ENCODE assay signal across 8 cellular contexts in genomic region chr5:148826082-148826971, GRCh38. TPM values are rescaled to one million over a fixed set of nuclear protein-coding genes. Genes with fewer than 3 reads are reported as not detected.
DNase-seq lines count a peak whose midpoint lies in the region; ATAC-seq, FAIRE-seq and TF ChIP-seq lines count a peak whose summit lies in the region.

TSS of gene ADRB2 (plus strand) at chr5:148826611. CDS start at chr5:148826832, 221 bp downstream.

- DNase-seq in NCI-H1436 treated with DMSO at 0.1 percent for 48 hours (lab: John Stamatoyannopoulos, UW): peak; percentile 67
- peak; percentile 93 for DNase-seq in WTC11 (ENCODE audit: low spot score)
- DNase-seq in bronchial epithelial cell (ENCODE audit: low read depth): peak; percentile 94
- DNase-seq in immature natural killer cell: peak; percentile 92 to 93 (median 92)
- DNase-seq in smooth muscle cell (lab: John Stamatoyannopoulos, UW; ENCODE audit: unreplicated experiment): peak; percentile 67
- DNase-seq in RCC 7860 (ENCODE audit: low spot score): no peak

- WGBS in smooth muscle cell (ENCODE audit: low lambda C conversion rate): 3% methylated on average over 66 of the region's 66 CpGs

- H3K27me3 ChIP-seq in bronchial epithelial cell (ENCODE audit: control insufficient read depth, insufficient read depth, low read length) (no peaks in the 10 kb centered on the region), smooth muscle cell (ENCODE audit: low read depth) (peaks cover 21% of the 10 kb centered on the region)

- H3K36me3 ChIP-seq in bronchial epithelial cell (ENCODE audit: control insufficient read depth, insufficient read depth, low read length) (peaks cover 4% of the 10 kb centered on the region), smooth muscle cell (ENCODE audit: low read depth) (no peaks in the 10 kb centered on the region)

- H3K4me3 Mint-ChIP-seq in WTC11: peak within 1 kb of the TSS; percentile 84
- H3K4me3 Mint-ChIP-seq in immature natural killer cell: peak within 1 kb of the TSS; percentile 96 to 99 (median 98)

- H3K4me2 ChIP-seq in smooth muscle cell: peak within 1 kb of the TSS; percentile 82

- H4K20me1 ChIP-seq in smooth muscle cell (ENCODE audit: low read depth): no peaks in the 10 kb centered on the region

- no peak for FAIRE-seq in bronchial epithelial cell (lab: Jason Lieb, UNC)
- FAIRE-seq in RCC 7860 (lab: Jason Lieb, UNC): no peak

- H3K27me3 Mint-ChIP-seq in WTC11 (ENCODE audit: low read depth) (peaks cover 46% of the 10 kb centered on the region), immature natural killer cell (ENCODE audit: low read depth in 3 of 3) (peaks cover 6 to 19% (median 8%) of the 10 kb centered on the region in 3 donors)

- POLR2A ChIA-PET in WTC11 (lab: Charles Lee): no interaction called here

- H3K4me1 Mint-ChIP-seq in WTC11: peaks cover 58% of the 10 kb centered on the region
- H3K4me1 Mint-ChIP-seq in immature natural killer cell: peaks cover 37 to 53% of the 10 kb centered on the region in 2 donors

- peak within 1 kb of the TSS; percentile 56 for H2AFZ ChIP-seq in smooth muscle cell (ENCODE audit: low read depth)

- no peaks in the 10 kb centered on the region for H3K4me1 ChIP-seq in smooth muscle cell (ENCODE audit: low read depth)

- H3K9ac ChIP-seq in smooth muscle cell (ENCODE audit: low read depth): peak within 1 kb of the TSS; percentile 40

- H3K4me3 ChIP-seq in bronchial epithelial cell (ENCODE audit: low read depth, low read length): peak within 1 kb of the TSS; percentile 86
- peak within 1 kb of the TSS; percentile 58 for H3K4me3 ChIP-seq in smooth muscle cell

- H3K27ac Mint-ChIP-seq in WTC11: peak within 1 kb of the TSS; percentile 9
- H3K27ac Mint-ChIP-seq in immature natural killer cell: peak within 1 kb of the TSS; percentile 90 to 98 (median 96)

- H3K79me2 ChIP-seq in smooth muscle cell (ENCODE audit: low read depth): no peaks in the 10 kb centered on the region

- H3K27ac ChIP-seq in smooth muscle cell (ENCODE audit: low read depth): no peak within 1 kb of the TSS

- H3F3A ChIP-seq in smooth muscle cell (ENCODE audit: low read depth): no peaks in the 10 kb centered on the region

- TF ChIP-seq CTCF in WTC11 (IDR thresholded peaks at IDR 0.05): no peak
- peak; percentile 6 for TF ChIP-seq CTCF in bronchial epithelial cell (IDR thresholded peaks at IDR 0.05; ENCODE audit: insufficient read depth, low read length, severe bottlenecking)
- no peak for TF ChIP-seq CTCF in smooth muscle cell (IDR thresholded peaks at IDR 0.05; ENCODE audit: borderline replicate concordance, insufficient read depth, poor library complexity, severe bottlenecking)

- no peaks in the 10 kb centered on the region for H3K9me3 Mint-ChIP-seq in WTC11
- H3K9me3 Mint-ChIP-seq in immature natural killer cell: no peaks in the 10 kb centered on the region

- no peaks in the 10 kb centered on the region for H3K9me3 ChIP-seq in smooth muscle cell (replicated peaks; ENCODE audit: low read depth)

- CTCF ChIA-PET in WTC11 (lab: Charles Lee): interaction anchor here (1.0 to 1.9 kb wide), 7 partner anchors 85 to 288 kb away, joined by 4 to 12 read pairs (median 8); no protein-coding TSS in a partner anchor

- H3K36me3 Mint-ChIP-seq in WTC11 (no peaks in the 10 kb centered on the region), immature natural killer cell (peaks cover 27 to 39% (median 29%) of the 10 kb centered on the region in 3 donors)

- ATAC-seq in HG02798 (IDR thresholded peaks at IDR 0.05; ENCODE audit: poor library complexity, unreplicated experiment) (peak; percentile 99), WTC11 (peak; percentile 98)

- TF ChIP-seq POLR2A in GM15510 (IDR thresholded peaks at IDR 0.05; ENCODE audit: borderline replicate concordance, extremely low read depth, insufficient read length): peak; percentile 76

TF ChIP-seq in WTC11, 78 proteins besides CTCF, POLR2A, EP300 and RAD21 (continues in another document):
- TF ChIP-seq ETV6 (CRISPR knock-in tag; IDR thresholded peaks at IDR 0.05) (peak; percentile 66; the same call in 1 of the 2 replicates), JUN (CRISPR knock-in tag; IDR thresholded peaks at IDR 0.05) (peak; percentile 70; the same call in 1 of the 2 replicates), TEAD1 (CRISPR knock-in tag; IDR thresholded peaks at IDR 0.05) (0 out of 2 replicates have a peak, but pooled peaks have one; percentile 54), ZNF232 (CRISPR knock-in tag; IDR thresholded peaks at IDR 0.05) (peak; percentile 79; the same call in 1 of the 2 replicates), ZNF423 (CRISPR knock-in tag; IDR thresholded peaks at IDR 0.05) (no peak), SP1 (CRISPR knock-in tag; conservative IDR thresholded peaks at IDR 0.05) (peak; percentile 81), CREM (CRISPR knock-in tag; IDR thresholded peaks at IDR 0.05) (peak; percentile 20; the same call in 1 of the 2 replicates), E2F5 (CRISPR knock-in tag; IDR thresholded peaks at IDR 0.05) (peak; percentile 64; the same call in 1 of the 2 replicates), JAZF1 (CRISPR knock-in tag; IDR thresholded peaks at IDR 0.05) (no peak), CREB1 (CRISPR knock-in tag; IDR thresholded peaks at IDR 0.05) (peak; percentile 40; the same call in 1 of the 2 replicates), FOXP1 (CRISPR knock-in tag; IDR thresholded peaks at IDR 0.05; ENCODE audit: borderline replicate concordance) (0 out of 2 replicates have a peak, but pooled peaks have one; percentile 12), NFE2L1 (CRISPR knock-in tag; IDR thresholded peaks at IDR 0.05) (peak; percentile 19; the same call in 1 of the 2 replicates), FOXK1 (CRISPR knock-in tag; IDR thresholded peaks at IDR 0.05) (peak; percentile 76; the same call in 1 of the 2 replicates)
- TF ChIP-seq, protein P1, sequence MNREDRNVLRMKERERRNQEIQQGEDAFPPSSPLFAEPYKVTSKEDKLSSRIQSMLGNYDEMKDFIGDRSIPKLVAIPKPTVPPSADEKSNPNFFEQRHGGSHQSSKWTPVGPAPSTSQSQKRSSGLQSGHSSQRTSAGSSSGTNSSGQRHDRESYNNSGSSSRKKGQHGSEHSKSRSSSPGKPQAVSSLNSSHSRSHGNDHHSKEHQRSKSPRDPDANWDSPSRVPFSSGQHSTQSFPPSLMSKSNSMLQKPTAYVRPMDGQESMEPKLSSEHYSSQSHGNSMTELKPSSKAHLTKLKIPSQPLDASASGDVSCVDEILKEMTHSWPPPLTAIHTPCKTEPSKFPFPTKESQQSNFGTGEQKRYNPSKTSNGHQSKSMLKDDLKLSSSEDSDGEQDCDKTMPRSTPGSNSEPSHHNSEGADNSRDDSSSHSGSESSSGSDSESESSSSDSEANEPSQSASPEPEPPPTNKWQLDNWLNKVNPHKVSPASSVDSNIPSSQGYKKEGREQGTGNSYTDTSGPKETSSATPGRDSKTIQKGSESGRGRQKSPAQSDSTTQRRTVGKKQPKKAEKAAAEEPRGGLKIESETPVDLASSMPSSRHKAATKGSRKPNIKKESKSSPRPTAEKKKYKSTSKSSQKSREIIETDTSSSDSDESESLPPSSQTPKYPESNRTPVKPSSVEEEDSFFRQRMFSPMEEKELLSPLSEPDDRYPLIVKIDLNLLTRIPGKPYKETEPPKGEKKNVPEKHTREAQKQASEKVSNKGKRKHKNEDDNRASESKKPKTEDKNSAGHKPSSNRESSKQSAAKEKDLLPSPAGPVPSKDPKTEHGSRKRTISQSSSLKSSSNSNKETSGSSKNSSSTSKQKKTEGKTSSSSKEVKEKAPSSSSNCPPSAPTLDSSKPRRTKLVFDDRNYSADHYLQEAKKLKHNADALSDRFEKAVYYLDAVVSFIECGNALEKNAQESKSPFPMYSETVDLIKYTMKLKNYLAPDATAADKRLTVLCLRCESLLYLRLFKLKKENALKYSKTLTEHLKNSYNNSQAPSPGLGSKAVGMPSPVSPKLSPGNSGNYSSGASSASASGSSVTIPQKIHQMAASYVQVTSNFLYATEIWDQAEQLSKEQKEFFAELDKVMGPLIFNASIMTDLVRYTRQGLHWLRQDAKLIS (CRISPR knock-in tag; IDR thresholded peaks at IDR 0.05; ENCODE audit: borderline replicate concordance): 0 out of 2 replicates have a peak, but pooled peaks have one; percentile 52

RNA-seq across cellular contexts. Expression of gene ADRB2, which starts in this region (rescaled TPM):
- total RNA-seq in WTC11 (2021) (1.1 to 1.3 TPM (median 1.2 TPM) in 3 replicates), bronchial epithelial cell (18.7 and 21.9 TPM in 2 replicates), smooth muscle cell (1.9 TPM in 2 replicates)
- polyA plus RNA-seq in immature natural killer cell (10 to 100 TPM; 34.4 to 65.2 (median 54.1) TPM), smooth muscle cell (1.7 and 1.9 TPM in 2 replicates)

Comparison
In these comparisons a context has a peak if more than half of its experiments do, and no peak if none do; other contexts are left out.
1. RNA of gene ADRB2 (polyA plus RNA-seq): 34.4 to 65.2 TPM in immature natural killer cell; 1.7 to 1.9 TPM in smooth muscle cell; every median in the first group is over 10 times any median in the second.